ENCODE assay signal across 9 cellular contexts in the genomic region with DNA sequence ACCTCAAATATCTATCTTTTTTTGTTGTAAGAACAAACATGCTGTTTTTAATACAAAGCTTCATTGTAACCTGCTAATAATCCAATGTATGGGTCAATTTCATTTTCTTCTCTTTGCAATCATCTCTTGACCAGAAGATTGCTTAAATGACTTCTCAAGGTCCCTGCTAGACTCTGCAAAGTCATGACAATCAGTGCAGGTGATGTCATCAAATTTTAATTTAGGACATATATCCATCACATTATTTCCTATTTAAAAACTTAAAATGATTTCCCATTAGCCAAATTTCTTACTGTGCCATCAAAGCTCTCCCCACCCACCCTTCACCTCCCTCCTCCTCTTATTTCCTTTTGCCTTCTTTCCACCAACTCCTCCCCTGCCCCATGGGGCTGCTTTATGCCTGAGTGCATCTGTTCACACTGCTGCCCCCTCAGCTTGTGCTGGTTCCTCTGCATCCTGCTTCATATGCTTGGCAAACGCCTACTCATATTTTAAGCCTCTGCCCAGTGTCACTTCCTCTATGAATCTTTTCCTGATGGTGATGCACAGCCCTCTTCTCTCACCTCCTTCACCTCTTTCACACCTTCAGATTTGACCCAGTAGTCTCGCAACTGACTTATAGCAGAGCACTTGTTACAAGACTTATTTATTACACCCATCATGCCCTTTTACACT. TPM values are rescaled to one million over a fixed set of nuclear protein-coding genes. Genes with fewer than 3 reads are reported as not detected.
A peak's percentile ranks its signal among the peaks of the same experiment; 100 is the strongest.
DNase-seq lines count a peak whose midpoint lies in the region; ATAC-seq and TF ChIP-seq lines count a peak whose summit lies in the region.
"Had no signal": no experiment of that assay in that cellular context is flagged by ENCODE, and none has a peak within 500 bp of the region (broad histone marks: within the 10 kb centered on the region; RNA-seq: fewer than 3 reads in every experiment).

No MANE protein-coding gene starts in this region.

- no peak overlapping the region for H3K4me3 ChIP-seq in left ventricle myocardium inferior

- intact Hi-C loops in left ventricle myocardium inferior (cut with micrococcal nuclease), result no loop called here

- H3K27me3 ChIP-seq in left ventricle myocardium inferior (ENCODE audit: low read depth), result no peaks in the 10 kb centered on the region

- H3K36me3 ChIP-seq in left ventricle myocardium inferior, result no peaks in the 10 kb centered on the region

- peaks cover 12% of the 10 kb centered on the region for H3K4me1 ChIP-seq in left ventricle myocardium inferior

- DNase-seq in MV-4-11 (lab: John Stamatoyannopoulos, UW), result peak; percentile 79
- DNase-seq in medulla oblongata (ENCODE audit: extremely low spot score), result peak; percentile 37
- no peak for DNase-seq in left ventricle myocardium inferior
- no peak for DNase-seq in midbrain (lab: John Stamatoyannopoulos, UW)
- DNase-seq in H4 (ENCODE audit: low spot score), result no peak
- DNase-seq in GOT3 (lab: John Stamatoyannopoulos, UW), result no peak

- peak; percentile 48 for ATAC-seq in GM18519 (IDR thresholded peaks at IDR 0.05; ENCODE audit: low FRiP score, unreplicated experiment)
- peak; percentile 58 for ATAC-seq in GM21723 (IDR thresholded peaks at IDR 0.05; ENCODE audit: unreplicated experiment)

- TF ChIP-seq CTCF in left ventricle myocardium inferior (IDR thresholded peaks at IDR 0.05; ENCODE audit: borderline replicate concordance), result no peak

- no peak overlapping the region for H3K27ac ChIP-seq in left ventricle myocardium inferior (replicated peaks)
- H3K27ac ChIP-seq: KMS-11 had no signal

- H3K9me3 ChIP-seq in left ventricle myocardium inferior (replicated peaks), result no peaks in the 10 kb centered on the region

RNA-seq across cellular contexts. Expression of a gene that starts 20.3 kb away (rescaled TPM):
- total RNA-seq in left ventricle myocardium inferior, result 4.8 TPM
- 0.12 TPM in 1 of 2 replicates, not detected in the other for total RNA-seq in H4 (2014; rRNA removed; shearing (Covaris generic))

Comparison
In these comparisons a context has a peak if more than half of its experiments do, and no peak if none do; other contexts are left out.
1. DNase-seq: peak in MV-4-11 (single experiment) and medulla oblongata (single experiment); none in left ventricle myocardium inferior (single experiment), midbrain (single experiment), H4 (single experiment) and GOT3 (single experiment).